ENCODE assay signal across 12 cellular contexts in genomic region chr10:122847782-122848604, GRCh38. TPM values are rescaled to one million over a fixed set of nuclear protein-coding genes. Genes with fewer than 3 reads are reported as not detected.
DNase-seq lines count a peak whose midpoint lies in the region; ATAC-seq and TF ChIP-seq lines count a peak whose summit lies in the region.
"Had no signal": no experiment of that assay in that cellular context is flagged by ENCODE, and none has a peak within 500 bp of the region (broad histone marks: within the 10 kb centered on the region; RNA-seq: fewer than 3 reads in every experiment).

No MANE protein-coding gene starts in this region.

- in situ Hi-C loops in GM23248 (cut with MboI), result no loop called here

- H3K4me3 ChIP-seq in fibroblast of lung (replicated peaks in 1 of 4; ENCODE audit: control extremely low read depth in 1 of 4, insufficient read depth in 1 of 4, low read depth in 3 of 4, low read length in 4 of 4), result no peak overlapping the region
- no peak overlapping the region for H3K4me3 ChIP-seq in adrenal gland
- no peak overlapping the region for H3K4me3 ChIP-seq in GM23248

- H3K9me3 ChIP-seq in fibroblast of lung (ENCODE audit: control insufficient read depth, insufficient read depth, low read depth, low read length), result no peaks in the 10 kb centered on the region
- no peaks in the 10 kb centered on the region for H3K9me3 ChIP-seq in adrenal gland (replicated peaks in 1 of 3)
- H3K9me3 ChIP-seq in GM23248 (ENCODE audit: low read depth), result no peaks in the 10 kb centered on the region

- H3K36me3 Mint-ChIP-seq in HFFc6 (ENCODE audit: low read depth), result peaks cover 29% of the 10 kb centered on the region

- H3K4me1 ChIP-seq in fibroblast of lung (ENCODE audit: control insufficient read depth, extremely low read depth, insufficient read depth, low read length) (peaks cover 12% of the 10 kb centered on the region), adrenal gland (replicated peaks in 1 of 2) (no peaks in the 10 kb centered on the region), GM23248 (ENCODE audit: insufficient read depth) (peaks cover 27% of the 10 kb centered on the region)

- intact Hi-C loops in adrenal gland (cut with DNase I), result no loop called here

- peak overlapping the region; percentile 26; the same call in 1 of the 2 replicates for H3K27ac Mint-ChIP-seq in HFFc6
- H3K27ac Mint-ChIP-seq: activated CD8-positive, alpha-beta memory T cell treated with anti-CD3 and anti-CD28 coated beads, Interleukin-2, amount 10 ng/mL, durations not matched to agents 7 days and 5 days; activated naive CD8-positive, alpha-beta T cell treated with anti-CD3 and anti-CD28 coated beads for 36 hours had no signal

- no peaks in the 10 kb centered on the region for H3K27me3 ChIP-seq in fibroblast of lung (ENCODE audit: control insufficient read depth, insufficient read depth, low read length)
- H3K27me3 ChIP-seq in adrenal gland, result no peaks in the 10 kb centered on the region
- no peaks in the 10 kb centered on the region for H3K27me3 ChIP-seq in GM23248 (replicated peaks; ENCODE audit: insufficient read depth)

- TF ChIP-seq CTCF in HFFc6 (IDR thresholded peaks at IDR 0.05), result no peak
- no peak for TF ChIP-seq CTCF in fibroblast of lung (conservative IDR thresholded peaks at IDR 0.05 in 1 of 2, IDR thresholded peaks at IDR 0.05 in 1 of 2; ENCODE audit: low read depth in 1 of 2, low read length in 2 of 2)
- TF ChIP-seq CTCF in adrenal gland (IDR thresholded peaks at IDR 0.05), result no peak

- ATAC-seq in GM18858 (IDR thresholded peaks at IDR 0.05; ENCODE audit: unreplicated experiment), result no peak
- ATAC-seq: activated CD8-positive, alpha-beta memory T cell treated with anti-CD3 and anti-CD28 coated beads, Interleukin-2, amount 10 ng/mL, durations not matched to agents 7 days and 5 days had no signal

- DNase-seq in DMS153 treated with DMSO at 0.1 percent for 48 hours (lab: John Stamatoyannopoulos, UW; ENCODE audit: unreplicated experiment), result peak; percentile 4
- no peak for DNase-seq in HFFc6
- peak; percentile 87 for DNase-seq in NCI-H510A treated with DMSO at 0.1 percent for 48 hours (lab: John Stamatoyannopoulos, UW)
- peak; percentile 11 to 30 for DNase-seq in fibroblast of lung (ENCODE audit: low read depth in 2 of 2)
- DNase-seq in erythroblast (lab: John Stamatoyannopoulos, UW), result no peak
- DNase-seq in adrenal gland, result no peak
- no peak for DNase-seq in GM23248
- DNase-seq: activated CD8-positive, alpha-beta memory T cell treated with anti-CD3 and anti-CD28 coated beads, Interleukin-2, amount 10 ng/mL, durations not matched to agents 7 days and 5 days; activated naive CD8-positive, alpha-beta T cell treated with anti-CD3 and anti-CD28 coated beads for 36 hours; HCEC 1CT; substantia nigra had no signal

- no peak overlapping the region for H3K27ac ChIP-seq in fibroblast of lung (ENCODE audit: insufficient read depth, low read length)
- no peak overlapping the region for H3K27ac ChIP-seq in adrenal gland
- H3K27ac ChIP-seq in GM23248, result no peak overlapping the region

- no peak overlapping the region for H3K4me3 Mint-ChIP-seq in HFFc6
- H3K4me3 Mint-ChIP-seq: activated CD8-positive, alpha-beta memory T cell treated with anti-CD3 and anti-CD28 coated beads, Interleukin-2, amount 10 ng/mL, durations not matched to agents 7 days and 5 days; activated naive CD8-positive, alpha-beta T cell treated with anti-CD3 and anti-CD28 coated beads for 36 hours had no signal

- no peaks in the 10 kb centered on the region for H3K9me2 ChIP-seq in GM23248 (ENCODE audit: insufficient read depth)

- H3K27me3 Mint-ChIP-seq in HFFc6 (ENCODE audit: insufficient read depth), result no peaks in the 10 kb centered on the region; the same call in none of the 2 replicates
- H3K27me3 Mint-ChIP-seq: activated CD8-positive, alpha-beta memory T cell treated with anti-CD3 and anti-CD28 coated beads, Interleukin-2, amount 10 ng/mL, durations not matched to agents 7 days and 5 days; activated naive CD8-positive, alpha-beta T cell treated with anti-CD3 and anti-CD28 coated beads for 36 hours had no signal

- H3K9ac ChIP-seq in fibroblast of lung (ENCODE audit: insufficient read depth, low read length) (no peak overlapping the region), GM23248 (no peak overlapping the region)

- no peaks in the 10 kb centered on the region for H4K20me1 ChIP-seq in fibroblast of lung (ENCODE audit: control insufficient read depth, extremely low read depth, insufficient read depth, low read length)
- no peaks in the 10 kb centered on the region for H4K20me1 ChIP-seq in GM23248 (ENCODE audit: insufficient read depth)

- H3K4me2 ChIP-seq in fibroblast of lung (ENCODE audit: extremely low read depth, insufficient read depth, low read length), result no peak overlapping the region
- no peak overlapping the region for H3K4me2 ChIP-seq in GM23248 (ENCODE audit: unreplicated experiment)

- 82 to 89% (median 86%) methylated on average over 7 to 12 of the region's 12 CpGs for WGBS in adrenal gland, 4 donors
- 85% methylated on average over 12 of the region's 12 CpGs for WGBS in GM23248 (ENCODE audit: low coverage in 1 of 2, low lambda C conversion rate in 2 of 2, missing lambda C conversion rate in 2 of 2), 2 experiments

- TF ChIP-seq POLR2A in erythroblast (IDR thresholded peaks at IDR 0.05; ENCODE audit: low read length) (no peak), adrenal gland (IDR thresholded peaks at IDR 0.05) (no peak)

- H3K79me2 ChIP-seq in fibroblast of lung (ENCODE audit: control insufficient read depth, insufficient read depth, low read length), result peaks cover 3% of the 10 kb centered on the region
- H3K79me2 ChIP-seq in GM23248 (ENCODE audit: insufficient read depth), result no peaks in the 10 kb centered on the region

- peaks cover 30% of the 10 kb centered on the region for H3F3A ChIP-seq in GM23248 (ENCODE audit: insufficient read depth)

- H3K36me3 ChIP-seq in fibroblast of lung (ENCODE audit: control insufficient read depth, insufficient read depth, low read length) (no peaks in the 10 kb centered on the region), adrenal gland (replicated peaks in 1 of 2) (no peaks in the 10 kb centered on the region), GM23248 (ENCODE audit: low read depth) (no peaks in the 10 kb centered on the region)

- H2AFZ ChIP-seq in fibroblast of lung (ENCODE audit: low read length), result no peak overlapping the region
- H2AFZ ChIP-seq in GM23248, result no peak overlapping the region

- H3K9me3 Mint-ChIP-seq in HFFc6, result no peaks in the 10 kb centered on the region

- peaks cover 41% of the 10 kb centered on the region for H3K4me1 Mint-ChIP-seq in HFFc6 (ENCODE audit: low read depth)

RNA-seq across cellular contexts. Expression of gene CUZD1, which starts 2.3 kb away (rescaled TPM):
- under 1 TPM; 0.34 to 0.60 (median 0.47) TPM for total RNA-seq in HFFc6 (2021; fragmentation: NEBNext Ultra II Directional; extraction: Animal tissue kit (Norgen Biotek cat#: 25700))
- total RNA-seq in fibroblast of lung, result 0.50 and 0.51 TPM in 2 replicates
- 0.52 and 0.53 TPM in 2 replicates for polyA plus RNA-seq in fibroblast of lung
- polyA plus RNA-seq in fibroblast of lung (2012), result 0.23 and 0.29 TPM in 2 replicates
- polyA minus RNA-seq in fibroblast of lung (ENCODE audit: low replicate concordance), result not detected in 2 replicates
- total RNA-seq in adrenal gland, result 1 to 10 TPM in 2 of 8 donors, under 1 TPM in 3, not detected in 3; 0.14 to 1.7 (median 0.57) TPM
- 1 to 10 TPM in 2 of 3 donors, under 1 TPM in 1; 0.26 to 2.2 (median 1.5) TPM for polyA plus RNA-seq in adrenal gland
- 0.11 and 0.13 TPM in 2 replicates for total RNA-seq in GM23248 (2014; rRNA removed; shearing (Covaris generic))
- 0.22 and 0.31 TPM in 2 replicates for polyA plus RNA-seq in GM23248 (2016; fragmentation: Nextera tagmentation; extraction: Ambion mirVana)

RNA-seq across cellular contexts. Expression of gene FAM24B, which starts 31.4 kb away (rescaled TPM):
- total RNA-seq in HFFc6 (2021; fragmentation: NEBNext Ultra II Directional; extraction: Animal tissue kit (Norgen Biotek cat#: 25700)), result 1 to 10 TPM; 5.0 to 7.2 (median 6.3) TPM
- total RNA-seq in fibroblast of lung (4.4 and 6.8 TPM in 2 replicates), adrenal gland (1 to 10 TPM in 5 of 8 donors, under 1 TPM in 2, not detected in 1; 0.77 to 4.1 (median 1.7) TPM)
- polyA plus RNA-seq in fibroblast of lung (3.9 and 4.9 TPM in 2 replicates), adrenal gland (1 to 10 TPM; 2.0 to 4.0 (median 3.1) TPM), GM23248 (2016; fragmentation: Nextera tagmentation; extraction: Ambion mirVana) (5.7 and 7.0 TPM in 2 replicates)
- polyA plus RNA-seq in fibroblast of lung (2012), result 4.0 and 4.5 TPM in 2 replicates
- not detected in 2 replicates for polyA minus RNA-seq in fibroblast of lung (ENCODE audit: low replicate concordance)
- total RNA-seq in GM23248 (2014; rRNA removed; shearing (Covaris generic)), result 3.3 and 3.8 TPM in 2 replicates

Comparison
In these comparisons a context has a peak if more than half of its experiments do, and no peak if none do; other contexts are left out.
1. DNase-seq: peak in DMS153 treated with DMSO at 0.1 percent for 48 hours (single experiment), NCI-H510A treated with DMSO at 0.1 percent for 48 hours (single experiment) and fibroblast of lung (2 of 2); none in HFFc6 (single experiment), erythroblast (0 of 2), adrenal gland (0 of 7) and GM23248 (single experiment).